Comparison of ENCODE assay signal across 21 cellular contexts in the genomic region with DNA sequence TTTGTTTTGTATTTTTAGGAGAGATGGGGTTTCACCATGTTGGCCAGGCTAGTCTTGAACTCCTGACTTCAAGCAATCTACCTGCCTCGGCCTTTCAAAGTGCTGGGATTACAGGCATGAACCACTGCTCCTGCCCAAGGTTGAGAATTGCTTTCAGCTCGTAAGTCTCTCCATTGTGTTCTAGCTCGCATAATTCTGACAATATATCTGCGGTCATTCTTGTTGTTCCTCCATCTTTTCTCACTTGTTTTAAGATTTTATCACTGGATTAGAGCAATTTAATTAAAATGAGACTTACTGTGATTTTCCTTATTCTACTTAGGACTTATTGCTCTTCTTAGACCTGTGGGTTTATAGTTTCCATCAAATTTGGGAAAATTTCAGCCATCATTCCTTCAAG.
"Had no signal": no experiment of that assay in that cellular context is flagged by ENCODE, and none has a peak within 500 bp of the region (broad histone marks: within the 10 kb centered on the region; RNA-seq: fewer than 3 reads in every experiment).

No MANE protein-coding gene starts in this region.

- FAIRE-seq: astrocyte, small intestine had no signal

- H3K27ac ChIP-seq: adrenal gland, tibial artery had no signal

- H3K9me3 ChIP-seq: adrenal gland had no signal

- DNase-seq: activated B cell treated with CpG ODN at 0.5 μM for 24 hours; activated CD4-positive, alpha-beta T cell treated with anti-CD3 and anti-CD28 coated beads for 36 hours; activated CD4-positive, alpha-beta T cell treated with anti-CD3 and anti-CD28 coated beads, Interleukin-2, amount 50 U/mL, for 48 hours; activated CD8-positive, alpha-beta memory T cell treated with anti-CD3 and anti-CD28 coated beads, Interleukin-2, amount 50 U/mL, for 48 hours; activated naive CD4-positive, alpha-beta T cell; activated T-cell treated with anti-CD3 and anti-CD28 coated beads, Interleukin-2, amount 50 U/mL, for 4 hours; adrenal gland; central memory CD4-positive, alpha-beta T cell; dermis blood vessel endothelial cell; effector CD8-positive, alpha-beta T cell; foreskin melanocyte; immature natural killer cell; naive thymus-derived CD4-positive, alpha-beta T cell; occipital lobe; posterior cingulate gyrus; small intestine; stimulated activated CD4-positive, alpha-beta T cell treated with anti-CD3 and anti-CD28 coated beads, Interleukin-2, amount 100 ng/mL, for 24 hours; stimulated activated naive CD8-positive, alpha-beta T cell treated with anti-CD3 and anti-CD28 coated beads, Interleukin-15, amount 100 ng/mL, for 72 hours; tibial artery had no signal

- H3K4me3 ChIP-seq: adrenal gland, lung, tibial artery had no signal

- H3K36me3 ChIP-seq: adrenal gland, tibial artery had no signal

- H3K4me1 ChIP-seq: adrenal gland, tibial artery had no signal

- H3K27me3 ChIP-seq: adrenal gland, tibial artery had no signal
